ENCODE assay signal across 9 cellular contexts in genomic region chr2:223612501-223612900, GRCh38. TPM values are rescaled to one million over a fixed set of nuclear protein-coding genes. Genes with fewer than 3 reads are reported as not detected.
DNase-seq lines count a peak whose midpoint lies in the region; ATAC-seq and TF ChIP-seq lines count a peak whose summit lies in the region.
"Had no signal": no experiment of that assay in that cellular context is flagged by ENCODE, and none has a peak within 500 bp of the region (broad histone marks: within the 10 kb centered on the region; RNA-seq: fewer than 3 reads in every experiment).

No MANE protein-coding gene starts in this region.

- WGBS in HUES64: 60% methylated on average over 4 of the region's 5 CpGs
- WGBS in body of pancreas, 2 donors: 33 to 38% methylated on average over 5 of the region's 5 CpGs
- WGBS in spleen, 5 donors: 61 to 70% (median 64%) methylated on average over 5 of the region's 5 CpGs

- H3K27me3 ChIP-seq in HUES64 (ENCODE audit: insufficient read depth, low read length): peaks cover 78% of the 10 kb centered on the region
- H3K27me3 ChIP-seq in layer of hippocampus (ENCODE audit: control insufficient read depth, insufficient read depth, low read length): no peaks in the 10 kb centered on the region
- no peaks in the 10 kb centered on the region for H3K27me3 ChIP-seq in stomach smooth muscle (ENCODE audit: control insufficient read depth in 1 of 2, insufficient read depth in 2 of 2, low read length in 2 of 2)
- no peaks in the 10 kb centered on the region for H3K27me3 ChIP-seq in body of pancreas
- peaks cover 0 to 38% (median 21%) of the 10 kb centered on the region in 7 donors for H3K27me3 ChIP-seq in spleen (replicated peaks in 1 of 7)

- intact Hi-C loops in body of pancreas (cut with DNase I): no loop called here
- intact Hi-C loops in spleen (cut with DNase I; ENCODE audit: low total_unique reads): no loop called here

- H3K36me3 Mint-ChIP-seq in chondrocyte (ENCODE audit: low read depth): no peaks in the 10 kb centered on the region

- no peaks in the 10 kb centered on the region for H3K9me3 Mint-ChIP-seq in chondrocyte (ENCODE audit: low read depth)
- H3K9me3 Mint-ChIP-seq: activated B cell treated with CpG ODN at 0.5 μM for 24 hours had no signal

- DNase-seq in chondrocyte (ENCODE audit: low spot score) (no peak), 8988T (no peak), body of pancreas (no peak), GM03348 (ENCODE audit: low spot score) (no peak), spleen (no peak)
- DNase-seq: activated B cell treated with CpG ODN at 0.5 μM for 24 hours had no signal

- no peak for TF ChIP-seq CTCF in chondrocyte (IDR thresholded peaks at IDR 0.05)
- no peak for TF ChIP-seq CTCF in body of pancreas (IDR thresholded peaks at IDR 0.05)
- no peak for TF ChIP-seq CTCF in spleen (IDR thresholded peaks at IDR 0.05 in 8 of 11, conservative IDR thresholded peaks at IDR 0.05 in 3 of 11)

- ATAC-seq in body of pancreas: no peak

- H3K27ac Mint-ChIP-seq in chondrocyte (ENCODE audit: unreplicated experiment): peak overlapping the region; percentile 94
- H3K27ac Mint-ChIP-seq: activated B cell treated with CpG ODN at 0.5 μM for 24 hours had no signal

- no peak overlapping the region for H3K27ac ChIP-seq in HUES64 (ENCODE audit: low read depth, low read length)
- H3K27ac ChIP-seq in layer of hippocampus (ENCODE audit: low read depth, low read length): peak overlapping the region; percentile 74
- H3K27ac ChIP-seq in stomach smooth muscle (ENCODE audit: low read length): peak overlapping the region; percentile 88
- H3K27ac ChIP-seq in body of pancreas: peak overlapping the region in 2 of 4 donors; percentile 11 to 19
- no peak overlapping the region for H3K27ac ChIP-seq in spleen

- H3K9ac ChIP-seq in HUES64 (ENCODE audit: low read depth, low read length) (no peak overlapping the region), stomach smooth muscle (ENCODE audit: low read length in 2 of 2) (peak overlapping the region; percentile 66 to 72)

- H3K9me3 ChIP-seq in HUES64 (ENCODE audit: insufficient read depth, low read depth, low read length) (no peaks in the 10 kb centered on the region), stomach smooth muscle (ENCODE audit: control insufficient read depth in 2 of 2, low read length in 2 of 2) (no peaks in the 10 kb centered on the region), body of pancreas (no peaks in the 10 kb centered on the region), spleen (no peaks in the 10 kb centered on the region)

- H3K4me1 ChIP-seq in HUES64 (ENCODE audit: insufficient read depth, low read length) (0 out of 2 replicates have a peak, but pooled peaks cover 3% of the 10 kb centered on the region), stomach smooth muscle (ENCODE audit: control insufficient read depth, insufficient read depth, low read length) (peaks cover 6% of the 10 kb centered on the region), body of pancreas (peaks cover 11% of the 10 kb centered on the region), spleen (peaks cover 0 to 10% (median 0%) of the 10 kb centered on the region in 6 donors)

- H3K36me3 ChIP-seq in HUES64 (ENCODE audit: insufficient read depth, low read length): no peaks in the 10 kb centered on the region
- H3K36me3 ChIP-seq in stomach smooth muscle (ENCODE audit: control insufficient read depth in 2 of 2, insufficient read depth in 2 of 2, low read length in 2 of 2): no peaks in the 10 kb centered on the region
- H3K36me3 ChIP-seq in body of pancreas (replicated peaks in 1 of 2; ENCODE audit: insufficient read depth in 1 of 2, low read depth in 2 of 2): no peaks in the 10 kb centered on the region
- no peaks in the 10 kb centered on the region for H3K36me3 ChIP-seq in spleen

- peaks cover 24% of the 10 kb centered on the region for H3K4me1 Mint-ChIP-seq in chondrocyte (ENCODE audit: low read depth)
- H3K4me1 Mint-ChIP-seq: activated B cell treated with CpG ODN at 0.5 μM for 24 hours had no signal

- H3K4me3 Mint-ChIP-seq in chondrocyte (ENCODE audit: unreplicated experiment): peak overlapping the region; percentile 68
- H3K4me3 Mint-ChIP-seq: activated B cell treated with CpG ODN at 0.5 μM for 24 hours had no signal

- H3K4me3 ChIP-seq in HUES64 (ENCODE audit: low read length) (peak overlapping the region; percentile 36), stomach smooth muscle (ENCODE audit: low read length in 2 of 2) (peak overlapping the region; percentile 70 to 83), body of pancreas (no peak overlapping the region), spleen (peak overlapping the region in 1 of 8 donors; percentile 32)

- H3K27me3 Mint-ChIP-seq in chondrocyte (ENCODE audit: low read depth): no peaks in the 10 kb centered on the region

- TF ChIP-seq POLR2A in body of pancreas (IDR thresholded peaks at IDR 0.05) (no peak), spleen (IDR thresholded peaks at IDR 0.05) (no peak)

RNA-seq across cellular contexts. Expression of gene SCG2, which starts 10.3 kb away (rescaled TPM):
- 0.55 TPM for polyA plus RNA-seq in HUES64 (2013, experiment 1 of 2)
- polyA plus RNA-seq in HUES64 (2013, experiment 2 of 2): 0.70 TPM
- total RNA-seq in chondrocyte: 48.4 to 82.1 TPM (median 81.6 TPM) in 3 replicates
- 10 to 100 TPM; 12.5 to 13.0 TPM for total RNA-seq in body of pancreas
- total RNA-seq in spleen: under 1 TPM in 2 of 7 donors, not detected in 5; 0.13 to 0.34 TPM
- polyA plus RNA-seq in spleen: under 1 TPM; 0.13 to 0.39 (median 0.17) TPM

Comparison
In these comparisons a context has a peak if more than half of its experiments do, and no peak if none do; other contexts are left out.
1. H3K27ac ChIP-seq: peak in layer of hippocampus (single experiment) and stomach smooth muscle (single experiment); none in HUES64 (single experiment) and spleen (0 of 8).
2. H3K4me3 ChIP-seq: peak in HUES64 (single experiment) and stomach smooth muscle (2 of 2); none in body of pancreas (0 of 2).
3. RNA of gene SCG2, which starts 10.3 kb away (total RNA-seq): 48.4 to 82.1 TPM in chondrocyte and 12.5 to 13.0 TPM in body of pancreas; 0.13 to 0.34 TPM in spleen; every median in the first group is over 10 times any median in the second.